ENCODE assay signal across 21 cellular contexts in genomic region chr17:80771612-80772005, GRCh38.
"Had no signal": no experiment of that assay in that cellular context is flagged by ENCODE, and none has a peak within 500 bp of the region (broad histone marks: within the 10 kb centered on the region; RNA-seq: fewer than 3 reads in every experiment).

No MANE protein-coding gene starts in this region.

- H3K36me3 ChIP-seq: brain microvascular endothelial cell, neutrophil, transverse colon had no signal

- H3K9me3 ChIP-seq: esophagus squamous epithelium, left lung, mucosa of descending colon, neutrophil, transverse colon had no signal

- DNase-seq: activated CD4-positive, alpha-beta memory T cell treated with anti-CD3 and anti-CD28 coated beads for 36 hours; activated CD8-positive, alpha-beta memory T cell treated with anti-CD3 and anti-CD28 coated beads, Interleukin-2, amount 50 U/mL, for 4 hours; activated T-cell treated with anti-CD3 and anti-CD28 coated beads, Interleukin-2, amount 50 U/mL, for 72 hours; anterior cingulate cortex; brain microvascular endothelial cell; cortex of kidney; effector CD4-positive, alpha-beta T cell; esophagus squamous epithelium; hypothalamus; kidney; mammary epithelial cell; mucosa of descending colon; naive thymus-derived CD8-positive, alpha-beta T cell; retina; stimulated activated CD4-positive, alpha-beta T cell treated with anti-CD3 and anti-CD28 coated beads, Interleukin-15, amount 100 ng/mL, for 24 hours; stimulated activated CD4-positive, alpha-beta T cell treated with anti-CD3 and anti-CD28 coated beads, Interleukin-4, amount 100 ng/mL, for 1 hour; stimulated activated naive CD4-positive, alpha-beta T cell; transverse colon had no signal

- ATAC-seq: activated T-cell treated with anti-CD3 and anti-CD28 coated beads, Interleukin-2, amount 50 U/mL, for 72 hours; left lung; mucosa of descending colon; naive thymus-derived CD8-positive, alpha-beta T cell had no signal

- H3K27me3 ChIP-seq: brain microvascular endothelial cell, esophagus squamous epithelium, left lung, neutrophil, transverse colon had no signal

- H3K9me3 Mint-ChIP-seq: activated CD4-positive, alpha-beta memory T cell treated with anti-CD3 and anti-CD28 coated beads for 36 hours; activated T-cell treated with anti-CD3 and anti-CD28 coated beads, Interleukin-2, amount 50 U/mL, for 72 hours; naive thymus-derived CD8-positive, alpha-beta T cell had no signal

- H3K4me3 Mint-ChIP-seq: activated CD4-positive, alpha-beta memory T cell treated with anti-CD3 and anti-CD28 coated beads for 36 hours; activated T-cell treated with anti-CD3 and anti-CD28 coated beads, Interleukin-2, amount 50 U/mL, for 72 hours had no signal

- H3K4me3 ChIP-seq: esophagus squamous epithelium, left lung, mucosa of descending colon, skin epidermis, transverse colon had no signal

- H3K27ac Mint-ChIP-seq: activated CD4-positive, alpha-beta memory T cell treated with anti-CD3 and anti-CD28 coated beads for 36 hours; activated T-cell treated with anti-CD3 and anti-CD28 coated beads, Interleukin-2, amount 50 U/mL, for 72 hours had no signal

- H3K27ac ChIP-seq: brain microvascular endothelial cell, esophagus squamous epithelium, left lung, neutrophil, skin epidermis had no signal

- H3K27me3 Mint-ChIP-seq: activated CD4-positive, alpha-beta memory T cell treated with anti-CD3 and anti-CD28 coated beads for 36 hours; naive thymus-derived CD8-positive, alpha-beta T cell had no signal
